ENCODE assay signal across 20 cellular contexts in genomic region chr1:65050735-65051134, GRCh38.
DNase-seq lines count a peak whose midpoint lies in the region; ATAC-seq and TF ChIP-seq lines count a peak whose summit lies in the region.
"Had no signal": no experiment of that assay in that cellular context is flagged by ENCODE, and none has a peak within 500 bp of the region (broad histone marks: within the 10 kb centered on the region; RNA-seq: fewer than 3 reads in every experiment).

No MANE protein-coding gene starts in this region.

- no peaks in the 10 kb centered on the region for H3K27me3 Mint-ChIP-seq in T-cell

- H3K4me1 ChIP-seq in upper lobe of left lung, result peaks cover 8 to 31% (median 23%) of the 10 kb centered on the region in 4 donors
- H3K4me1 ChIP-seq: testis had no signal

- POLR2A ChIA-PET in T-cell (lab: Charles Lee), result interaction anchor here (0.6 to 0.7 kb wide), 5 partner anchors 48 to 654 kb away, joined by 3 read pairs; no protein-coding TSS in a partner anchor

- H3K4me3 ChIP-seq in upper lobe of left lung, result no peak overlapping the region
- H3K4me3 ChIP-seq: A549, BLaER1, cardiac muscle cell, gastroesophageal sphincter, testis had no signal

- in situ Hi-C loops in GM13976 (cut with MboI; ENCODE audit: low sequenced_read_pairs, unreplicated experiment), result loop anchor here (25.0 kb wide), 1 partner anchor 637 kb away; no protein-coding TSS in a partner anchor

- peak in 1 of 4 donors; percentile 46 for TF ChIP-seq EP300 in upper lobe of left lung (IDR thresholded peaks at IDR 0.05)

- peak overlapping the region in 2 of 4 donors; percentile 23 to 33 for H3K27ac ChIP-seq in upper lobe of left lung
- H3K27ac ChIP-seq: A549, BLaER1, cardiac muscle cell, gastroesophageal sphincter, testis had no signal

- H3K9me3 ChIP-seq in upper lobe of left lung, result no peaks in the 10 kb centered on the region
- H3K9me3 ChIP-seq: A549, BLaER1, gastroesophageal sphincter, neutrophil, testis had no signal

- ATAC-seq in T-cell (replicated peaks in 1 of 4) (no peak), upper lobe of left lung (ENCODE audit: low FRiP score in 2 of 2) (peak; percentile 34 to 73)
- ATAC-seq: A549, esophagus mucosa, gastroesophageal sphincter, HepG2, left lobe of liver had no signal

- H3K4me3 Mint-ChIP-seq in T-cell, result peak overlapping the region in 2 of 3 donors; percentile 35 to 81

- CTCF ChIA-PET in T-cell (lab: Charles Lee), result interaction anchor here (0.6 to 1.4 kb wide), 3 partner anchors 12 to 768 kb away, joined by 3 to 7 read pairs (median 4); no protein-coding TSS in a partner anchor

- WGBS in upper lobe of left lung, 2 donors, result 61 to 72% methylated on average over 2 of the region's 2 CpGs

- peak overlapping the region; percentile 83 to 88 for H3K27ac Mint-ChIP-seq in T-cell

- H3K4me1 Mint-ChIP-seq in T-cell, result peaks cover 55 to 59% (median 57%) of the 10 kb centered on the region in 3 donors

- H3K36me3 ChIP-seq in upper lobe of left lung, result peaks cover 0 to 8% (median 0%) of the 10 kb centered on the region in 4 donors
- H3K36me3 ChIP-seq: cardiac muscle cell had no signal

- H3K27me3 ChIP-seq in upper lobe of left lung, result no peaks in the 10 kb centered on the region
- H3K27me3 ChIP-seq: BLaER1, cardiac muscle cell, gastroesophageal sphincter, neutrophil, testis had no signal

- TF ChIP-seq POLR2A in upper lobe of left lung (IDR thresholded peaks at IDR 0.05), result no peak

- DNase-seq in NCI-H2196 (lab: John Stamatoyannopoulos, UW; ENCODE audit: unreplicated experiment), result peak; percentile 26
- DNase-seq in NCI-H2196 treated with DMSO at 0.1 percent for 48 hours (lab: John Stamatoyannopoulos, UW; ENCODE audit: unreplicated experiment), result no peak
- DNase-seq in NCI-H2029 (lab: John Stamatoyannopoulos, UW), result peak; percentile 97
- no peak for DNase-seq in T-cell
- peak in 1 of 2 donors; percentile 55 for DNase-seq in upper lobe of left lung
- DNase-seq in GM13976 (ENCODE audit: low spot score), result no peak
- no peak for DNase-seq in head of caudate nucleus
- DNase-seq in activated CD4-positive, CD25-positive, alpha-beta regulatory T cell (lab: John Stamatoyannopoulos, UW), result no peak
- DNase-seq: DND-41; NCI-H2227 treated with DMSO at 0.1 percent for 48 hours; stimulated activated CD4-positive, alpha-beta T cell treated with anti-CD3 and anti-CD28 coated beads, Interleukin-12 subunit alpha, Interleukin-12 subunit beta, amount 100 ng/mL, for 4 hours; testis had no signal

- no peaks in the 10 kb centered on the region for H3K9me3 Mint-ChIP-seq in T-cell

- intact Hi-C loops in head of caudate nucleus (cut with DNase I), result no loop called here

- peaks cover 27% of the 10 kb centered on the region for H3K36me3 Mint-ChIP-seq in T-cell

- TF ChIP-seq CTCF in upper lobe of left lung (IDR thresholded peaks at IDR 0.05), result no peak
- TF ChIP-seq CTCF in GM13976 (IDR thresholded peaks at IDR 0.05; ENCODE audit: borderline replicate concordance, control extremely low read depth, extremely low read depth, insufficient read depth, missing control alignments), result no peak

Comparison
In these comparisons a context has a peak if more than half of its experiments do, and no peak if none do; other contexts are left out.
1. DNase-seq: peak in NCI-H2196 (single experiment) and NCI-H2029 (single experiment); none in NCI-H2196 treated with DMSO at 0.1 percent for 48 hours (single experiment), T-cell (0 of 34), GM13976 (single experiment), head of caudate nucleus (0 of 42) and activated CD4-positive, CD25-positive, alpha-beta regulatory T cell (0 of 4).
2. ATAC-seq: peak in upper lobe of left lung (2 of 2); none in T-cell (0 of 4).